ENCODE assay signal across 11 cellular contexts in genomic region chr4:64368741-64369140, GRCh38. TPM values are rescaled to one million over a fixed set of nuclear protein-coding genes. Genes with fewer than 3 reads are reported as not detected.
"Had no signal": no experiment of that assay in that cellular context is flagged by ENCODE, and none has a peak within 500 bp of the region (broad histone marks: within the 10 kb centered on the region; RNA-seq: fewer than 3 reads in every experiment).

No MANE protein-coding gene starts in this region.

- H3K4me3 ChIP-seq: GM23248, GM23338, HAP-1 had no signal

- H3K36me3 ChIP-seq: HAP-1 had no signal

- H3K9me3 ChIP-seq: HAP-1 had no signal

- DNase-seq: GM23248, GOT3, H7, H9, HCEC 1CT, HFFc6 had no signal

- H2AFZ ChIP-seq: GM23248, GM23338 had no signal

- H3K9ac ChIP-seq: GM23248 had no signal

- ATAC-seq: GM23338, HCT116 had no signal

- H3K27ac ChIP-seq: GM23248 had no signal

- H3K4me2 ChIP-seq: GM23338 had no signal

RNA-seq across cellular contexts. Expression of gene TECRL, which starts 40.5 kb away (rescaled TPM):
- total RNA-seq: GM23248, GM23338, H1, H4, H7, H9, HFFc6 had no signal
- polyA plus RNA-seq: GM23248, GM23338, H1 had no signal
